In genomic region chr12:19572920-19573558, GRCh38 we compare ENCODE assay signal across 9 cellular contexts.
DNase-seq lines count a peak whose midpoint lies in the region; ATAC-seq and TF ChIP-seq lines count a peak whose summit lies in the region.
"Had no signal": no experiment of that assay in that cellular context is flagged by ENCODE, and none has a peak within 500 bp of the region (broad histone marks: within the 10 kb centered on the region; RNA-seq: fewer than 3 reads in every experiment).

No MANE protein-coding gene starts in this region.

- no peaks in the 10 kb centered on the region for H3K36me3 ChIP-seq in lower lobe of right lung
- H3K36me3 ChIP-seq in tibial nerve: peaks cover 0 to 8% (median 0%) of the 10 kb centered on the region in 3 donors
- H3K36me3 ChIP-seq: heart right ventricle had no signal

- 78 to 86% methylated on average over 16 of the region's 16 CpGs for WGBS in tibial nerve, 2 donors

- TF ChIP-seq POLR2A in tibial nerve (IDR thresholded peaks at IDR 0.05): no peak

- H3K9me3 ChIP-seq in lower lobe of right lung: no peaks in the 10 kb centered on the region
- H3K9me3 ChIP-seq in tibial nerve: peaks cover 0 to 4% (median 0%) of the 10 kb centered on the region in 4 donors
- H3K9me3 ChIP-seq: heart right ventricle had no signal

- TF ChIP-seq CTCF in astrocyte of the cerebellum (IDR thresholded peaks at IDR 0.05; ENCODE audit: low read depth, low read length, missing control alignments) (peak; percentile 57), lower lobe of right lung (IDR thresholded peaks at IDR 0.05) (peak; percentile 35), tibial nerve (IDR thresholded peaks at IDR 0.05) (peak in 1 of 5 experiments; percentile 25)

- no peak overlapping the region for H3K4me3 ChIP-seq in astrocyte of the cerebellum (ENCODE audit: low read depth, low read length)
- no peak overlapping the region for H3K4me3 ChIP-seq in lower lobe of right lung
- H3K4me3 ChIP-seq in tibial nerve: no peak overlapping the region
- H3K4me3 ChIP-seq: heart right ventricle had no signal

- intact Hi-C loops in lower lobe of right lung (cut with DNase I): no loop called here

- peak in 2 of 3 donors; percentile 9 to 35 for DNase-seq in stimulated activated CD4-positive, alpha-beta T cell treated with anti-CD3 and anti-CD28 coated beads, Interleukin-12 subunit alpha, Interleukin-12 subunit beta, amount 100 ng/mL, for 48 hours (ENCODE audit: low read depth in 2 of 3, low spot score in 1 of 3)
- DNase-seq in stimulated activated CD4-positive, alpha-beta T cell treated with anti-CD3 and anti-CD28 coated beads, Interleukin-12 subunit alpha, Interleukin-12 subunit beta, amount 100 ng/mL, for 4 hours: no peak
- DNase-seq in NCI-H226 (peak; percentile 38), astrocyte of the cerebellum (ENCODE audit: low read depth) (peak; percentile 40), lower lobe of right lung (no peak), epidermal melanocyte (ENCODE audit: insufficient read length, low spot score) (no peak), tibial nerve (ENCODE audit: low spot score in 2 of 2) (no peak)
- DNase-seq: heart right ventricle had no signal

- H3K27ac ChIP-seq in lower lobe of right lung (no peak overlapping the region), tibial nerve (peak overlapping the region in 2 of 4 donors; percentile 17 to 40)
- H3K27ac ChIP-seq: heart right ventricle had no signal

- peak; percentile 74 for ATAC-seq in HG02642 (IDR thresholded peaks at IDR 0.05; ENCODE audit: poor library complexity, unreplicated experiment)
- ATAC-seq in lower lobe of right lung: no peak

- in situ Hi-C loops in astrocyte of the cerebellum (cut with HindIII; ENCODE audit: low sequenced_read_pairs): loop anchor here (5.0 kb wide), 1 partner anchor 79 kb away; no protein-coding TSS in a partner anchor

- H3K4me1 ChIP-seq in lower lobe of right lung: peaks cover 36% of the 10 kb centered on the region
- H3K4me1 ChIP-seq in tibial nerve: peaks cover 0 to 50% (median 12%) of the 10 kb centered on the region in 4 donors

- no peaks in the 10 kb centered on the region for H3K27me3 ChIP-seq in lower lobe of right lung (ENCODE audit: low read depth)
- H3K27me3 ChIP-seq in tibial nerve: no peaks in the 10 kb centered on the region
- H3K27me3 ChIP-seq: heart right ventricle had no signal

- TF ChIP-seq EP300 in tibial nerve (IDR thresholded peaks at IDR 0.05): no peak

Comparison
In these comparisons a context has a peak if more than half of its experiments do, and no peak if none do; other contexts are left out.
1. DNase-seq: peak in stimulated activated CD4-positive, alpha-beta T cell treated with anti-CD3 and anti-CD28 coated beads, Interleukin-12 subunit alpha, Interleukin-12 subunit beta, amount 100 ng/mL, for 48 hours (2 of 3), NCI-H226 (single experiment) and astrocyte of the cerebellum (single experiment); none in stimulated activated CD4-positive, alpha-beta T cell treated with anti-CD3 and anti-CD28 coated beads, Interleukin-12 subunit alpha, Interleukin-12 subunit beta, amount 100 ng/mL, for 4 hours (single experiment), lower lobe of right lung (single experiment), epidermal melanocyte (single experiment) and tibial nerve (0 of 2).